Comparison of ENCODE assay signal across 32 cellular contexts in the genomic region with DNA sequence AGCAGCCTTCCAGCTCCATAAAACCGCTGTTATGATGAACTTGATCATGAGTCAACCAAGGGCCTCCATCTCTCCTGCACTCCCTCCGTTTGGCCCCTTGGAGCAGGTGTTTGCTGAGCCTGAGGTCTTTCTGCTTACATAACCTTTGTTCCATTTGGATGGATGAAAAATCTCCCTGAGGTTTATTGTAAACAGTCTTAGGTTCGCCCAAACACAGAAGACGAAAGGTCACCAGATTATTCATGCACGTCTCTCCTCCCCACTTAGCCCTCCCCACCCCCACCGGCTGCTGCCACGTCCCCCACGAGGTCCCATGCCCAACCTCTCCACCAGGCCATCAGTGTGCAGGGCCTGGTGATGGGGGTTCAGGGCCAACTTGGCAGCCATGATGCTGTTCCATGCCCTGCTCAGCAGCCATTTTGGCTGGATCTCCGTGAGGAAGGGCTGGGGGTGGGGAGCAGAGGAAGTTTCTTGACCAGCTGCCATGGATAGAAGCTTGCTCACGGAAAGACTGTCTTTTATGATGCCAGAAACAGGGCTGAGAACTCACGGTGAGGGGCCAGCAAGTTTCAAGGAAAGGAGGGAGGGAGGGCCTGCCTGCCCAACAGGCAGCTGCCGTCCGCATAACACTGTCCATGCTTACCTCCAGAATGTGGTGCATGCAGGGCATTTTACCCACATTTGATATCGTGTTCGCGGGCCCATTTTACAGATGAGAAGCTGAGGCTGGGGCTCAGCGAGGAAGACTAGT. TPM values are rescaled to one million over a fixed set of nuclear protein-coding genes. Genes with fewer than 3 reads are reported as not detected.
DNase-seq lines count a peak whose midpoint lies in the region; ATAC-seq, FAIRE-seq and TF ChIP-seq lines count a peak whose summit lies in the region.
"Had no signal": no experiment of that assay in that cellular context is flagged by ENCODE, and none has a peak within 500 bp of the region (broad histone marks: within the 10 kb centered on the region; RNA-seq: fewer than 3 reads in every experiment).

No MANE protein-coding gene starts in this region.

- H2AK9ac ChIP-seq in IMR-90 (replicated peaks; ENCODE audit: low read depth, low read length, poor library complexity): peak overlapping the region; percentile 95

- H4K5ac ChIP-seq in IMR-90 (ENCODE audit: low read depth, low read length): peak overlapping the region; percentile 42

- H3K27ac ChIP-seq in IMR-90 (ENCODE audit: insufficient read depth, low read length): peak overlapping the region; percentile 85
- no peak overlapping the region for H3K27ac ChIP-seq in astrocyte (ENCODE audit: low read depth, low read length)
- peak overlapping the region; percentile 86 for H3K27ac ChIP-seq in hepatocyte
- peak overlapping the region; percentile 57 to 88 (median 76) for H3K27ac ChIP-seq in stomach
- H3K27ac ChIP-seq: neutrophil, SJSA1, testis, uterus had no signal

- intact Hi-C loops in IMR-90 (cut with micrococcal nuclease) (loop anchor here (1.0 to 2.0 kb wide), 4 partner anchors 46 to 240 kb away; no protein-coding TSS in a partner anchor), stomach (cut with DNase I; ENCODE audit: low total_unique reads) (no loop called here)
- intact Hi-C loops in activated T-helper 1 cell treated with anti-CD3 and anti-CD28 coated beads, Interleukin-12 subunit alpha, Interleukin-12 subunit beta, Interleukin-2, Interleukin-4 antibody, amounts not matched to agents 30 ng/mL and 10 ng/mL and 1 ng/mL, durations not matched to agents 14 hours and 24 hours and 36 hours (cut with micrococcal nuclease): no loop called here

- peak; percentile 69 for ATAC-seq in IMR-90 (ENCODE audit: low read depth)
- ATAC-seq: activated T-helper 17 cell treated with anti-CD3 and anti-CD28 coated beads, Interleukin-2, amount 50 U/mL, for 72 hours; GM23338; Panc1; T-cell had no signal

- no peaks in the 10 kb centered on the region for H3K9me2 ChIP-seq in hepatocyte (replicated peaks; ENCODE audit: insufficient read depth)

- TF ChIP-seq CTCF in IMR-90 (conservative IDR thresholded peaks at IDR 0.05; ENCODE audit: low read depth, low read length): peak; percentile 21; the same call in 1 of the 2 replicates
- no peak for TF ChIP-seq CTCF in astrocyte (IDR thresholded peaks at IDR 0.05; ENCODE audit: insufficient read depth, low read depth, low read length)
- TF ChIP-seq CTCF in hepatocyte (IDR thresholded peaks at IDR 0.05; ENCODE audit: poor library complexity): no peak
- TF ChIP-seq CTCF in stomach (IDR thresholded peaks at IDR 0.05): peak in 1 of 7 experiments; percentile 14
- no peak for TF ChIP-seq CTCF in glutamatergic neuron (IDR thresholded peaks at IDR 0.05; ENCODE audit: partially characterized antibody, unreplicated experiment)

- TF ChIP-seq RAD21 in IMR-90 (IDR thresholded peaks at IDR 0.05; ENCODE audit: low read length): peak; percentile 33; the same call in 1 of the 2 replicates

- H3K18ac ChIP-seq in IMR-90 (ENCODE audit: low read depth, low read length): peak overlapping the region; percentile 52

- peak; percentile 70 for TF ChIP-seq EP300 in stomach (IDR thresholded peaks at IDR 0.05)

- H3K9me3 Mint-ChIP-seq in astrocyte (ENCODE audit: unreplicated experiment): peaks cover 7% of the 10 kb centered on the region
- peaks cover 11% of the 10 kb centered on the region for H3K9me3 Mint-ChIP-seq in glutamatergic neuron (ENCODE audit: unreplicated experiment)
- peaks cover 18% of the 10 kb centered on the region for H3K9me3 Mint-ChIP-seq in activated T-helper 1 cell treated with anti-CD3 and anti-CD28 coated beads, Interleukin-12 subunit alpha, Interleukin-12 subunit beta, Interleukin-2, Interleukin-4 antibody, amounts not matched to agents 30 ng/mL and 10 ng/mL and 1 ng/mL, durations not matched to agents 14 hours and 24 hours and 36 hours
- H3K9me3 Mint-ChIP-seq: activated naive CD4-positive, alpha-beta T cell treated with anti-CD3 and anti-CD28 coated beads, Interleukin-2, amount 50 U/mL, for 24 hours had no signal

- H2BK15ac ChIP-seq in IMR-90 (ENCODE audit: low read depth, low read length): peak overlapping the region; percentile 62; the same call in 2 of the 3 replicates

- H4K91ac ChIP-seq in IMR-90 (ENCODE audit: insufficient read depth, low read depth, low read length): peak overlapping the region; percentile 90

- H3K9me1 ChIP-seq in IMR-90 (ENCODE audit: insufficient read depth, low read length): peaks cover 20% of the 10 kb centered on the region

- H3K27me3 Mint-ChIP-seq in astrocyte (ENCODE audit: low read depth, unreplicated experiment) (peaks cover 52% of the 10 kb centered on the region), glutamatergic neuron (ENCODE audit: unreplicated experiment) (peaks cover 5% of the 10 kb centered on the region)
- no peaks in the 10 kb centered on the region for H3K27me3 Mint-ChIP-seq in activated T-helper 1 cell treated with anti-CD3 and anti-CD28 coated beads, Interleukin-12 subunit alpha, Interleukin-12 subunit beta, Interleukin-2, Interleukin-4 antibody, amounts not matched to agents 30 ng/mL and 10 ng/mL and 1 ng/mL, durations not matched to agents 14 hours and 24 hours and 36 hours (ENCODE audit: insufficient read depth)

- H3K9ac ChIP-seq in IMR-90 (ENCODE audit: low read depth, low read length) (peak overlapping the region; percentile 13; the same call in 1 of the 2 replicates), astrocyte (ENCODE audit: low read length) (no peak overlapping the region)

- no peak overlapping the region for H3K4me3 ChIP-seq in IMR-90 (ENCODE audit: insufficient read depth, low read depth, low read length)
- no peak overlapping the region for H3K4me3 ChIP-seq in astrocyte (ENCODE audit: insufficient read depth, low read depth, low read length)
- no peak overlapping the region for H3K4me3 ChIP-seq in hepatocyte
- H3K4me3 ChIP-seq in stomach: no peak overlapping the region
- no peak overlapping the region for H3K4me3 ChIP-seq in HAP-1
- H3K4me3 ChIP-seq: GM23338, lung, SJSA1, testis, uterus had no signal

- peak overlapping the region; percentile 84 for H3K23ac ChIP-seq in IMR-90 (ENCODE audit: low read depth, low read length)

- H3K4me2 ChIP-seq in IMR-90 (ENCODE audit: low read depth, low read length) (0 out of 2 replicates have a peak overlapping the region, but pooled peaks have one; percentile 7), astrocyte (ENCODE audit: low read length) (no peak overlapping the region), hepatocyte (no peak overlapping the region)
- H3K4me2 ChIP-seq: GM23338 had no signal

- H3K14ac ChIP-seq in IMR-90 (replicated peaks; ENCODE audit: low read depth, low read length): peak overlapping the region; percentile 83

- peak overlapping the region; percentile 97 for H2BK120ac ChIP-seq in IMR-90 (ENCODE audit: low read depth, low read length)

- dilution Hi-C loops in IMR-90 (cut with HindIII; ENCODE audit: low sequenced_read_pairs, unreplicated experiment): no loop called here

- H3K27ac Mint-ChIP-seq in astrocyte (ENCODE audit: unreplicated experiment) (no peak overlapping the region), glutamatergic neuron (ENCODE audit: unreplicated experiment) (no peak overlapping the region)
- no peak overlapping the region for H3K27ac Mint-ChIP-seq in activated T-helper 1 cell treated with anti-CD3 and anti-CD28 coated beads, Interleukin-12 subunit alpha, Interleukin-12 subunit beta, Interleukin-2, Interleukin-4 antibody, amounts not matched to agents 30 ng/mL and 10 ng/mL and 1 ng/mL, durations not matched to agents 14 hours and 24 hours and 36 hours
- H3K27ac Mint-ChIP-seq: activated naive CD4-positive, alpha-beta T cell treated with anti-CD3 and anti-CD28 coated beads, Interleukin-2, amount 50 U/mL, for 24 hours; activated T-helper 17 cell treated with anti-CD3 and anti-CD28 coated beads, Interleukin-2, amount 50 U/mL, for 72 hours; dendritic cell treated with granulocyte-macrophage colony-stimulating factor and Interleukin-4, amounts not matched to agents 40 ng/mL and 50 ng/mL, for 4 days; GM23338; progenitor cell of endocrine pancreas; T-cell had no signal

- peak overlapping the region; percentile 83 to 88 for H4K8ac ChIP-seq in IMR-90 (ENCODE audit: low read depth in 2 of 2, low read length in 2 of 2)

- peak overlapping the region; percentile 98 for H2AK5ac ChIP-seq in IMR-90 (ENCODE audit: low read depth, low read length)

- DNase-seq in IMR-90 (peak; percentile 100), astrocyte (ENCODE audit: low read depth) (peak; percentile 76), hepatocyte (ENCODE audit: low spot score) (peak; percentile 72), stomach (no peak), HAP-1 (ENCODE audit: low spot score in 2 of 2) (no peak), glomerular visceral epithelial cell (ENCODE audit: extremely low spot score) (no peak), glutamatergic neuron (no peak)
- no peak for DNase-seq in activated T-helper 1 cell treated with anti-CD3 and anti-CD28 coated beads, Interleukin-12 subunit alpha, Interleukin-12 subunit beta, Interleukin-2, Interleukin-4 antibody, amounts not matched to agents 30 ng/mL and 10 ng/mL and 1 ng/mL, durations not matched to agents 14 hours and 24 hours and 36 hours (ENCODE audit: low spot score)
- DNase-seq: activated CD4-positive, alpha-beta T cell treated with anti-CD3 and anti-CD28 coated beads, Interleukin-2, amount 50 U/mL, for 4 hours; C1 segment of cervical spinal cord; Caco-2; caudate nucleus; DMS79; kidney glomerular epithelial cell; NCI-H1048; NCI-H1930; NCI-H526 treated with DMSO at 0.1 percent for 48 hours; stimulated activated naive CD4-positive, alpha-beta T cell; T-cell; testis; uterus had no signal

- H3K4me3 Mint-ChIP-seq in astrocyte (ENCODE audit: unreplicated experiment) (no peak overlapping the region), glutamatergic neuron (ENCODE audit: unreplicated experiment) (no peak overlapping the region)
- H3K4me3 Mint-ChIP-seq in activated T-helper 1 cell treated with anti-CD3 and anti-CD28 coated beads, Interleukin-12 subunit alpha, Interleukin-12 subunit beta, Interleukin-2, Interleukin-4 antibody, amounts not matched to agents 30 ng/mL and 10 ng/mL and 1 ng/mL, durations not matched to agents 14 hours and 24 hours and 36 hours: no peak overlapping the region
- H3K4me3 Mint-ChIP-seq: activated naive CD4-positive, alpha-beta T cell treated with anti-CD3 and anti-CD28 coated beads, Interleukin-2, amount 50 U/mL, for 24 hours; activated T-helper 17 cell treated with anti-CD3 and anti-CD28 coated beads, Interleukin-2, amount 50 U/mL, for 72 hours; dendritic cell treated with granulocyte-macrophage colony-stimulating factor and Interleukin-4, amounts not matched to agents 40 ng/mL and 50 ng/mL, for 4 days; GM23338; T-cell had no signal

- H3K79me2 ChIP-seq in astrocyte (ENCODE audit: insufficient read depth, low read length) (no peaks in the 10 kb centered on the region), hepatocyte (no peaks in the 10 kb centered on the region)

- H3K36me3 ChIP-seq in IMR-90 (ENCODE audit: control insufficient read depth, insufficient read depth, low read length) (peaks cover 12% of the 10 kb centered on the region; the same call in 1 of the 2 replicates), astrocyte (ENCODE audit: insufficient read depth, low read length) (no peaks in the 10 kb centered on the region), hepatocyte (replicated peaks; ENCODE audit: insufficient read depth, low read depth) (no peaks in the 10 kb centered on the region), stomach (no peaks in the 10 kb centered on the region), HAP-1 (replicated peaks) (no peaks in the 10 kb centered on the region)
- H3K36me3 ChIP-seq: neutrophil, SJSA1, uterus had no signal

- peak overlapping the region; percentile 80 for H2BK5ac ChIP-seq in IMR-90 (ENCODE audit: low read depth, low read length, poor library complexity, severe bottlenecking)

- BruUV-seq in IMR-90 (replicated peaks; lab: Mats Ljungman, UMichigan): no TSS peak

- H3K9me3 ChIP-seq in IMR-90 (ENCODE audit: control insufficient read depth, insufficient read depth, low read length) (peaks cover 7% of the 10 kb centered on the region), astrocyte (ENCODE audit: insufficient read depth, low read depth, low read length) (peaks cover 11% of the 10 kb centered on the region), hepatocyte (ENCODE audit: low read depth) (peaks cover 3% of the 10 kb centered on the region), stomach (peaks cover 0 to 17% (median 11%) of the 10 kb centered on the region in 4 donors), HAP-1 (no peaks in the 10 kb centered on the region)
- H3K9me3 ChIP-seq: neutrophil, testis, uterus had no signal

- H3K4me1 ChIP-seq in IMR-90 (ENCODE audit: control insufficient read depth, insufficient read depth, low read length) (peaks cover 29% of the 10 kb centered on the region), astrocyte (ENCODE audit: insufficient read depth, low read length) (peaks cover 18% of the 10 kb centered on the region), hepatocyte (ENCODE audit: insufficient read depth) (peaks cover 33% of the 10 kb centered on the region), stomach (peaks cover 0 to 28% (median 11%) of the 10 kb centered on the region in 4 donors), HAP-1 (no peaks in the 10 kb centered on the region)
- H3K4me1 ChIP-seq: Caco-2, testis, uterus had no signal

- H3K4ac ChIP-seq in IMR-90 (ENCODE audit: low read depth, low read length): peak overlapping the region; percentile 95

- H4K20me1 ChIP-seq in IMR-90 (ENCODE audit: insufficient read depth, low read length) (peaks cover 3% of the 10 kb centered on the region; the same call in 1 of the 2 replicates), astrocyte (ENCODE audit: insufficient read depth, low read length) (no peaks in the 10 kb centered on the region), hepatocyte (ENCODE audit: insufficient read depth, poor library complexity, severe bottlenecking) (no peaks in the 10 kb centered on the region)

- no peak for FAIRE-seq in astrocyte (lab: Jason Lieb, UNC)
- FAIRE-seq: TTC549 had no signal

- POLR2A ChIA-PET in IMR-90 (lab: Charles Lee; ENCODE audit: unreplicated experiment): interaction anchor here (0.6 kb wide), 2 partner anchors 45 to 47 kb away, joined by 4 to 5 read pairs; no protein-coding TSS in a partner anchor

- peak overlapping the region; percentile 68; the same call in 1 of the 2 replicates for H3K56ac ChIP-seq in IMR-90 (ENCODE audit: extremely low read depth, insufficient read depth, low read length)

- H3K36me3 Mint-ChIP-seq in astrocyte (ENCODE audit: low read depth, unreplicated experiment) (no peaks in the 10 kb centered on the region), glutamatergic neuron (ENCODE audit: unreplicated experiment) (peaks cover 16% of the 10 kb centered on the region)
- no peaks in the 10 kb centered on the region for H3K36me3 Mint-ChIP-seq in activated T-helper 1 cell treated with anti-CD3 and anti-CD28 coated beads, Interleukin-12 subunit alpha, Interleukin-12 subunit beta, Interleukin-2, Interleukin-4 antibody, amounts not matched to agents 30 ng/mL and 10 ng/mL and 1 ng/mL, durations not matched to agents 14 hours and 24 hours and 36 hours (ENCODE audit: low read depth)
- H3K36me3 Mint-ChIP-seq: activated naive CD4-positive, alpha-beta T cell treated with anti-CD3 and anti-CD28 coated beads, Interleukin-2, amount 50 U/mL, for 24 hours; T-cell had no signal

- in situ Hi-C loops in IMR-90 (cut with MboI; ENCODE audit: low sequenced_read_pairs): no loop called here
- in situ Hi-C loops in HAP-1 (cut with MboI; ENCODE audit: low sequenced_read_pairs): no loop called here

- H3K27me3 ChIP-seq in IMR-90 (ENCODE audit: control insufficient read depth, insufficient read depth, low read length) (no peaks in the 10 kb centered on the region), astrocyte (ENCODE audit: insufficient read depth, low read length) (peaks cover 4% of the 10 kb centered on the region), hepatocyte (no peaks in the 10 kb centered on the region), stomach (peaks cover 0 to 1% (median 0%) of the 10 kb centered on the region in 3 donors), HAP-1 (ENCODE audit: low read depth) (peaks cover 15% of the 10 kb centered on the region)
- H3K27me3 ChIP-seq: SJSA1, testis had no signal

- CTCF ChIA-PET in IMR-90 (lab: Yijun Ruan, JAX): interaction anchor here (0.7 kb wide), 1 partner anchor 30 kb away, joined by 3 read pairs; no protein-coding TSS in a partner anchor

- peak overlapping the region; percentile 82 for H2AFZ ChIP-seq in IMR-90 (replicated peaks; ENCODE audit: low read length, poor library complexity)
- H2AFZ ChIP-seq in astrocyte (ENCODE audit: low read depth, low read length): no peak overlapping the region
- no peak overlapping the region for H2AFZ ChIP-seq in hepatocyte
- H2AFZ ChIP-seq: GM23338 had no signal

- H2BK20ac ChIP-seq in IMR-90 (ENCODE audit: low read depth, low read length): peak overlapping the region; percentile 68

- TF ChIP-seq POLR2A in IMR-90 (IDR thresholded peaks at IDR 0.05; ENCODE audit: low read depth, low read length) (0 out of 2 replicates have a peak, but pooled peaks have one; percentile 9), stomach (IDR thresholded peaks at IDR 0.05) (no peak)

- H3K4me1 Mint-ChIP-seq in astrocyte (ENCODE audit: low read depth, unreplicated experiment) (peaks cover 1% of the 10 kb centered on the region), glutamatergic neuron (ENCODE audit: low read depth, unreplicated experiment) (no peaks in the 10 kb centered on the region)
- no peaks in the 10 kb centered on the region for H3K4me1 Mint-ChIP-seq in activated T-helper 1 cell treated with anti-CD3 and anti-CD28 coated beads, Interleukin-12 subunit alpha, Interleukin-12 subunit beta, Interleukin-2, Interleukin-4 antibody, amounts not matched to agents 30 ng/mL and 10 ng/mL and 1 ng/mL, durations not matched to agents 14 hours and 24 hours and 36 hours (ENCODE audit: low read depth)
- H3K4me1 Mint-ChIP-seq: activated naive CD4-positive, alpha-beta T cell treated with anti-CD3 and anti-CD28 coated beads, Interleukin-2, amount 50 U/mL, for 24 hours; GM23338; T-cell had no signal

- peaks cover 11 to 64% of the 10 kb centered on the region in 2 experiments for H3K79me1 ChIP-seq in IMR-90 (ENCODE audit: low read depth in 1 of 2, low read length in 2 of 2)

- 30% methylated on average over 3 of the region's 17 CpGs; no CpG with 5 or more reads in 1 of the 2 experiments for WGBS in IMR-90 (ENCODE audit: extremely low coverage in 2 of 2, insufficient read length in 1 of 2), 2 experiments
- WGBS in hepatocyte (ENCODE audit: low lambda C conversion rate, missing lambda C conversion rate): 57% methylated on average over 17 of the region's 17 CpGs
- 33 to 51% (median 44%) methylated on average over 11 to 17 of the region's 17 CpGs for WGBS in stomach, 5 donors

RNA-seq across cellular contexts. Expression of a gene that starts 47.8 kb away (rescaled TPM):
- total RNA-seq in IMR-90 (2012; rRNA removed): 2.7 and 4.2 TPM in 2 replicates
- polyA plus RNA-seq in IMR-90 (2012; rRNA removed): 33.0 and 34.5 TPM in 2 replicates
- 33.7 and 84.8 TPM in 2 replicates for polyA plus RNA-seq in IMR-90 (2012; cell fraction: cytosol; rRNA removed)
- 98.2 and 101 TPM in 2 replicates for polyA plus RNA-seq in IMR-90 (2012; cell fraction: nucleus; rRNA removed; ENCODE audit: low replicate concordance)
- total RNA-seq in astrocyte: 0.07 TPM in 1 of 2 replicates, not detected in the other
- total RNA-seq in hepatocyte: 23.7 and 26.8 TPM in 2 replicates
- 30.0 and 37.4 TPM in 2 replicates for polyA plus RNA-seq in hepatocyte
- total RNA-seq in stomach: 10 to 100 TPM; 18.4 to 37.9 (median 26.9) TPM
- 10 to 100 TPM; 15.7 to 18.2 (median 17.7) TPM for polyA plus RNA-seq in stomach
- not detected for total RNA-seq in glutamatergic neuron (ENCODE audit: unreplicated experiment)
- total RNA-seq in activated T-helper 1 cell treated with anti-CD3 and anti-CD28 coated beads, Interleukin-12 subunit alpha, Interleukin-12 subunit beta, Interleukin-2, Interleukin-4 antibody, amounts not matched to agents 30 ng/mL and 10 ng/mL and 1 ng/mL, durations not matched to agents 14 hours and 24 hours and 36 hours: not detected in 2 replicates
- total RNA-seq: activated T-helper 17 cell treated with anti-CD3 and anti-CD28 coated beads, Interleukin-2, amount 50 U/mL, for 72 hours; LHCN-M2; progenitor cell of endocrine pancreas had no signal

Comparison
In these comparisons a context has a peak if more than half of its experiments do, and no peak if none do; other contexts are left out.
1. DNase-seq: peak in IMR-90 (single experiment), astrocyte (single experiment) and hepatocyte (single experiment); none in stomach (single experiment), HAP-1 (0 of 2), glomerular visceral epithelial cell (single experiment), glutamatergic neuron (single experiment) and activated T-helper 1 cell treated with anti-CD3 and anti-CD28 coated beads, Interleukin-12 subunit alpha, Interleukin-12 subunit beta, Interleukin-2, Interleukin-4 antibody, amounts not matched to agents 30 ng/mL and 10 ng/mL and 1 ng/mL, durations not matched to agents 14 hours and 24 hours and 36 hours (single experiment).